ENCODE assay signal across 23 cellular contexts in genomic region chr7:46494026-46494425, GRCh38.
A peak's percentile ranks its signal among the peaks of the same experiment; 100 is the strongest.
DNase-seq lines count a peak whose midpoint lies in the region; ATAC-seq and TF ChIP-seq lines count a peak whose summit lies in the region.
"Had no signal": no experiment of that assay in that cellular context is flagged by ENCODE, and none has a peak within 500 bp of the region (broad histone marks: within the 10 kb centered on the region; RNA-seq: fewer than 3 reads in every experiment).

No MANE protein-coding gene starts in this region.

- in situ Hi-C loops in astrocyte of the spinal cord (cut with HindIII; ENCODE audit: low sequenced_read_pairs) = no loop called here

- H3K27ac Mint-ChIP-seq in HFFc6 = peak overlapping the region; percentile 51
- no peak overlapping the region for H3K27ac Mint-ChIP-seq in activated naive CD4-positive, alpha-beta T cell treated with anti-CD3 and anti-CD28 coated beads, Interleukin-2, amount 10 ng/mL, durations not matched to agents 7 days and 5 days
- H3K27ac Mint-ChIP-seq: CD4-positive, alpha-beta memory T cell had no signal

- H3K27me3 Mint-ChIP-seq in HFFc6 (ENCODE audit: insufficient read depth) = no peaks in the 10 kb centered on the region
- no peaks in the 10 kb centered on the region for H3K27me3 Mint-ChIP-seq in activated naive CD4-positive, alpha-beta T cell treated with anti-CD3 and anti-CD28 coated beads, Interleukin-2, amount 10 ng/mL, durations not matched to agents 7 days and 5 days
- H3K27me3 Mint-ChIP-seq: stimulated activated naive CD8-positive, alpha-beta T cell treated with anti-CD3 and anti-CD28 coated beads, Interleukin-15, amount 100 ng/mL, for 72 hours had no signal

- H3K4me1 ChIP-seq in hepatocyte (ENCODE audit: insufficient read depth) = no peaks in the 10 kb centered on the region
- H3K4me1 ChIP-seq: HAP-1, upper lobe of right lung had no signal

- DNase-seq in AG09309 (ENCODE audit: low read depth) = peak; percentile 24
- peak; percentile 76 for DNase-seq in HFFc6
- peak; percentile 45 for DNase-seq in astrocyte of the spinal cord (ENCODE audit: low read depth, low spot score)
- peak; percentile 30 for DNase-seq in hepatocyte (ENCODE audit: low spot score)
- DNase-seq in activated naive CD4-positive, alpha-beta T cell treated with anti-CD3 and anti-CD28 coated beads, Interleukin-2, amount 10 ng/mL, durations not matched to agents 7 days and 5 days = no peak
- DNase-seq in COR-L47 (lab: John Stamatoyannopoulos, UW) = no peak
- no peak for DNase-seq in NCI-H2196 (lab: John Stamatoyannopoulos, UW; ENCODE audit: unreplicated experiment)
- DNase-seq: activated naive CD4-positive, alpha-beta T cell treated with Interleukin-2 at 50 U/mL for 16 hours; activated T-cell treated with anti-CD3 and anti-CD28 coated beads for 4 hours; CD4-positive, alpha-beta memory T cell; dorsolateral prefrontal cortex; left cardiac atrium; MM.1S; NCI-H1694 treated with DMSO at 0.1 percent for 48 hours; NK-92 treated with Interleukin-12 subunit alpha and Interleukin-12 subunit beta, amount 100 ng/mL, for 24 hours; right cardiac atrium; stimulated activated naive CD8-positive, alpha-beta T cell treated with anti-CD3 and anti-CD28 coated beads, Interleukin-15, amount 100 ng/mL, for 72 hours; SW 1271; upper lobe of right lung had no signal

- H3K36me3 ChIP-seq in hepatocyte (replicated peaks; ENCODE audit: insufficient read depth, low read depth) = no peaks in the 10 kb centered on the region
- H3K36me3 ChIP-seq: HAP-1, upper lobe of right lung had no signal

- no peaks in the 10 kb centered on the region for H3K9me3 ChIP-seq in hepatocyte (ENCODE audit: low read depth)
- H3K9me3 ChIP-seq: upper lobe of right lung had no signal

- peaks cover 24% of the 10 kb centered on the region for H3K4me1 Mint-ChIP-seq in HFFc6 (ENCODE audit: low read depth)
- no peaks in the 10 kb centered on the region for H3K4me1 Mint-ChIP-seq in activated naive CD4-positive, alpha-beta T cell treated with anti-CD3 and anti-CD28 coated beads, Interleukin-2, amount 10 ng/mL, durations not matched to agents 7 days and 5 days
- H3K4me1 Mint-ChIP-seq: CD4-positive, alpha-beta memory T cell; stimulated activated naive CD8-positive, alpha-beta T cell treated with anti-CD3 and anti-CD28 coated beads, Interleukin-15, amount 100 ng/mL, for 72 hours had no signal

- H3K4me3 Mint-ChIP-seq in HFFc6 = no peak overlapping the region; the same call in 1 of the 2 replicates
- H3K4me3 Mint-ChIP-seq in activated naive CD4-positive, alpha-beta T cell treated with anti-CD3 and anti-CD28 coated beads, Interleukin-2, amount 10 ng/mL, durations not matched to agents 7 days and 5 days = no peak overlapping the region
- H3K4me3 Mint-ChIP-seq: CD4-positive, alpha-beta memory T cell; stimulated activated naive CD8-positive, alpha-beta T cell treated with anti-CD3 and anti-CD28 coated beads, Interleukin-15, amount 100 ng/mL, for 72 hours had no signal

- no peaks in the 10 kb centered on the region for H3K79me2 ChIP-seq in hepatocyte

- no peak for ATAC-seq in GM18868 (IDR thresholded peaks at IDR 0.05; ENCODE audit: unreplicated experiment)
- ATAC-seq: esophagus mucosa; left cardiac atrium; right cardiac atrium; stimulated activated naive CD8-positive, alpha-beta T cell treated with anti-CD3 and anti-CD28 coated beads, Interleukin-15, amount 100 ng/mL, for 72 hours; upper lobe of right lung had no signal

- H3K4me3 ChIP-seq in AG09309 (ENCODE audit: control insufficient read depth, low read depth, low read length) (no peak overlapping the region), astrocyte of the spinal cord (ENCODE audit: low read depth, low read length) (no peak overlapping the region), hepatocyte (no peak overlapping the region)
- H3K4me3 ChIP-seq: dorsolateral prefrontal cortex, HAP-1, upper lobe of right lung had no signal

- H3K27ac ChIP-seq in hepatocyte = peak overlapping the region; percentile 51
- H3K27ac ChIP-seq: dorsolateral prefrontal cortex, RWPE1, upper lobe of right lung had no signal

- no peaks in the 10 kb centered on the region for H3K9me2 ChIP-seq in hepatocyte (replicated peaks; ENCODE audit: insufficient read depth)

- no peaks in the 10 kb centered on the region for H3K27me3 ChIP-seq in hepatocyte
- H3K27me3 ChIP-seq: dorsolateral prefrontal cortex, upper lobe of right lung had no signal

- no peaks in the 10 kb centered on the region for H4K20me1 ChIP-seq in hepatocyte (ENCODE audit: insufficient read depth, poor library complexity, severe bottlenecking)

- H3K9me3 Mint-ChIP-seq in HFFc6 = peaks cover 10% of the 10 kb centered on the region
- peaks cover 13% of the 10 kb centered on the region for H3K9me3 Mint-ChIP-seq in activated naive CD4-positive, alpha-beta T cell treated with anti-CD3 and anti-CD28 coated beads, Interleukin-2, amount 10 ng/mL, durations not matched to agents 7 days and 5 days

- TF ChIP-seq CTCF in AG09309 (IDR thresholded peaks at IDR 0.05; ENCODE audit: control insufficient read depth, insufficient read depth, low read depth, low read length, missing control alignments) (no peak), HFFc6 (IDR thresholded peaks at IDR 0.05) (no peak), astrocyte of the spinal cord (IDR thresholded peaks at IDR 0.05; ENCODE audit: low read depth, low read length) (no peak), hepatocyte (IDR thresholded peaks at IDR 0.05; ENCODE audit: poor library complexity) (no peak)

- no peak overlapping the region for H2AFZ ChIP-seq in hepatocyte

- H3K36me3 Mint-ChIP-seq in HFFc6 (ENCODE audit: low read depth) = peaks cover 11% of the 10 kb centered on the region
- no peaks in the 10 kb centered on the region for H3K36me3 Mint-ChIP-seq in activated naive CD4-positive, alpha-beta T cell treated with anti-CD3 and anti-CD28 coated beads, Interleukin-2, amount 10 ng/mL, durations not matched to agents 7 days and 5 days
- H3K36me3 Mint-ChIP-seq: CD4-positive, alpha-beta memory T cell had no signal

- CTCF ChIA-PET in activated naive CD4-positive, alpha-beta T cell treated with anti-CD3 and anti-CD28 coated beads, Interleukin-2, amount 10 ng/mL, durations not matched to agents 7 days and 5 days (lab: Charles Lee) = no interaction called here

- no peak overlapping the region for H3K4me2 ChIP-seq in hepatocyte

Comparison
In these comparisons a context has a peak if more than half of its experiments do, and no peak if none do; other contexts are left out.
1. DNase-seq: peak in AG09309 (single experiment), HFFc6 (single experiment), astrocyte of the spinal cord (single experiment) and hepatocyte (single experiment); none in activated naive CD4-positive, alpha-beta T cell treated with anti-CD3 and anti-CD28 coated beads, Interleukin-2, amount 10 ng/mL, durations not matched to agents 7 days and 5 days (single experiment), COR-L47 (single experiment) and NCI-H2196 (single experiment).